Comparison of ENCODE assay signal across 29 cellular contexts in the genomic region with DNA sequence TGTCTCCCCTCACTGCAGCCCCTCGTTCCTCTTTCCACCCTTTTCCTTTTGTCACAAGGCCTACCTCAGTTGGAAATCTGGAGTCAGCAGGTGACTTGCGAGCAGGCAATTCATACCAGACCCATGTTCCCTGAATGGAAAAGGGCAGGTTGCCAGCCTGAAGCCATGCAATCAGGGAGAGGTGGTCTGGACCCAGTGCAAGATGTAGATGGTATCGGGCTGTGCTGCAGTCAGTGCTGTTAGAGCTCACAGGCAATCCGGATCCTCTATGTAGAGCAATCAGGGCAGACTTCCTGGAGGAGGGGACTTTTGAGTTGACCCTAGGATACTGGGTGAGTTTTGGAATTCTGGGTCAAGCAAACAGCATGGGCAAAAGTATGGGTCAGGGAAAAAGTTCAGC. TPM values are rescaled to one million over a fixed set of nuclear protein-coding genes. Genes with fewer than 3 reads are reported as not detected.
DNase-seq lines count a peak whose midpoint lies in the region; ATAC-seq, FAIRE-seq and TF ChIP-seq lines count a peak whose summit lies in the region.
"Had no signal": no experiment of that assay in that cellular context is flagged by ENCODE, and none has a peak within 500 bp of the region (broad histone marks: within the 10 kb centered on the region; RNA-seq: fewer than 3 reads in every experiment).

No MANE protein-coding gene starts in this region.

- POLR2A ChIA-PET in MCF 10A (lab: Yijun Ruan, JAX): no interaction called here

- H3K27ac ChIP-seq in breast epithelium: peak overlapping the region; percentile 8 to 12
- H3K27ac ChIP-seq in astrocyte (ENCODE audit: low read depth, low read length): peak overlapping the region; percentile 17
- H3K27ac ChIP-seq in kidney (ENCODE audit: low read depth in 2 of 2, low read length in 2 of 2): no peak overlapping the region
- H3K27ac ChIP-seq in thoracic aorta: peak overlapping the region; percentile 93 to 95
- H3K27ac ChIP-seq: epithelial cell of prostate, upper lobe of right lung had no signal

- BruUV-seq in MCF 10A (replicated peaks; lab: Mats Ljungman, UMichigan): no TSS peak

- H3K27me3 Mint-ChIP-seq in MCF 10A (ENCODE audit: insufficient read depth, unreplicated experiment): no peaks in the 10 kb centered on the region
- H3K27me3 Mint-ChIP-seq in astrocyte (ENCODE audit: low read depth, unreplicated experiment): no peaks in the 10 kb centered on the region
- H3K27me3 Mint-ChIP-seq in activated T-cell treated with anti-CD3 and anti-CD28 coated beads, Interleukin-2, amount 50 U/mL, for 24 hours: no peaks in the 10 kb centered on the region

- ATAC-seq in thoracic aorta (ENCODE audit: insufficient number of reproducible peaks, low FRiP score, low read depth): no peak
- no peak for ATAC-seq in GM19023 (IDR thresholded peaks at IDR 0.05; ENCODE audit: unreplicated experiment)
- ATAC-seq: CD8-positive, alpha-beta T cell; naive thymus-derived CD8-positive, alpha-beta T cell; stimulated activated memory B cell treated with anti-CD40 and anti-IgM and Interleukin-4, amounts not matched to agents 10 μg/mL and 1 μg/mL and 100 μg/mL, for 72 hours; upper lobe of right lung had no signal

- intact Hi-C loops in breast epithelium (cut with DNase I; ENCODE audit: low total_unique reads): no loop called here
- intact Hi-C loops in MCF 10A (cut with micrococcal nuclease): no loop called here
- intact Hi-C loops in kidney (cut with DNase I): no loop called here

- H4K20me1 ChIP-seq in astrocyte (ENCODE audit: insufficient read depth, low read length): peaks cover 3% of the 10 kb centered on the region

- H3K4me3 ChIP-seq in breast epithelium: no peak overlapping the region
- H3K4me3 ChIP-seq in astrocyte (ENCODE audit: insufficient read depth, low read depth, low read length): no peak overlapping the region
- H3K4me3 ChIP-seq in kidney (ENCODE audit: low read length in 2 of 2): no peak overlapping the region
- H3K4me3 ChIP-seq in thoracic aorta: no peak overlapping the region
- H3K4me3 ChIP-seq: upper lobe of right lung had no signal

- H3K9me3 Mint-ChIP-seq in MCF 10A (ENCODE audit: unreplicated experiment): no peaks in the 10 kb centered on the region
- peaks cover 2% of the 10 kb centered on the region for H3K9me3 Mint-ChIP-seq in astrocyte (ENCODE audit: unreplicated experiment)
- H3K9me3 Mint-ChIP-seq in activated T-cell treated with anti-CD3 and anti-CD28 coated beads, Interleukin-2, amount 50 U/mL, for 24 hours: no peaks in the 10 kb centered on the region
- H3K9me3 Mint-ChIP-seq: CD8-positive, alpha-beta T cell; HFFc6; IgD-negative memory B cell; naive thymus-derived CD8-positive, alpha-beta T cell; stimulated activated memory B cell treated with anti-CD40 and anti-IgM and Interleukin-4, amounts not matched to agents 10 μg/mL and 1 μg/mL and 100 μg/mL, for 72 hours had no signal

- no peak overlapping the region for H3K9ac ChIP-seq in astrocyte (ENCODE audit: low read length)
- H3K9ac ChIP-seq in kidney (ENCODE audit: low read length in 2 of 2): no peak overlapping the region

- no peak overlapping the region for H3K4me3 Mint-ChIP-seq in MCF 10A (ENCODE audit: unreplicated experiment)
- peak overlapping the region; percentile 54 for H3K4me3 Mint-ChIP-seq in astrocyte (ENCODE audit: unreplicated experiment)
- H3K4me3 Mint-ChIP-seq in activated T-cell treated with anti-CD3 and anti-CD28 coated beads, Interleukin-2, amount 50 U/mL, for 24 hours: no peak overlapping the region
- H3K4me3 Mint-ChIP-seq: CD8-positive, alpha-beta T cell; HFFc6; IgD-negative memory B cell; naive thymus-derived CD8-positive, alpha-beta T cell; stimulated activated memory B cell treated with anti-CD40 and anti-IgM and Interleukin-4, amounts not matched to agents 10 μg/mL and 1 μg/mL and 100 μg/mL, for 72 hours had no signal

- H3K4me1 Mint-ChIP-seq in MCF 10A (ENCODE audit: insufficient read depth, unreplicated experiment): peaks cover 10% of the 10 kb centered on the region
- peaks cover 58% of the 10 kb centered on the region for H3K4me1 Mint-ChIP-seq in astrocyte (ENCODE audit: low read depth, unreplicated experiment)
- H3K4me1 Mint-ChIP-seq in activated T-cell treated with anti-CD3 and anti-CD28 coated beads, Interleukin-2, amount 50 U/mL, for 24 hours (ENCODE audit: low read depth): peaks cover 24% of the 10 kb centered on the region

- no peaks in the 10 kb centered on the region for H3K27me3 ChIP-seq in breast epithelium
- H3K27me3 ChIP-seq in astrocyte (ENCODE audit: insufficient read depth, low read length): no peaks in the 10 kb centered on the region
- H3K27me3 ChIP-seq in thoracic aorta (replicated peaks; ENCODE audit: insufficient read depth): no peaks in the 10 kb centered on the region
- H3K27me3 ChIP-seq: upper lobe of right lung had no signal

- no peak for TF ChIP-seq POLR2A in breast epithelium (IDR thresholded peaks at IDR 0.05)

- H3K36me3 ChIP-seq in breast epithelium (no peaks in the 10 kb centered on the region), astrocyte (ENCODE audit: insufficient read depth, low read length) (peaks cover 39% of the 10 kb centered on the region), kidney (ENCODE audit: control insufficient read depth in 1 of 2, insufficient read depth in 2 of 2, low read length in 2 of 2) (peaks cover 6 to 7% of the 10 kb centered on the region in 2 donors), thoracic aorta (peaks cover 40% of the 10 kb centered on the region)
- H3K36me3 ChIP-seq: upper lobe of right lung had no signal

- H3K36me3 Mint-ChIP-seq in MCF 10A (ENCODE audit: insufficient read depth, unreplicated experiment) (no peaks in the 10 kb centered on the region), astrocyte (ENCODE audit: low read depth, unreplicated experiment) (peaks cover 33% of the 10 kb centered on the region)
- no peaks in the 10 kb centered on the region for H3K36me3 Mint-ChIP-seq in activated T-cell treated with anti-CD3 and anti-CD28 coated beads, Interleukin-2, amount 50 U/mL, for 24 hours (ENCODE audit: low read depth)
- H3K36me3 Mint-ChIP-seq: CD8-positive, alpha-beta T cell; IgD-negative memory B cell; naive thymus-derived CD8-positive, alpha-beta T cell; stimulated activated memory B cell treated with anti-CD40 and anti-IgM and Interleukin-4, amounts not matched to agents 10 μg/mL and 1 μg/mL and 100 μg/mL, for 72 hours had no signal

- H3K9me3 ChIP-seq in breast epithelium: no peaks in the 10 kb centered on the region
- H3K9me3 ChIP-seq in astrocyte (ENCODE audit: insufficient read depth, low read depth, low read length): no peaks in the 10 kb centered on the region
- no peaks in the 10 kb centered on the region for H3K9me3 ChIP-seq in kidney (ENCODE audit: control insufficient read depth in 1 of 2, low read length in 2 of 2)
- no peaks in the 10 kb centered on the region for H3K9me3 ChIP-seq in thoracic aorta
- H3K9me3 ChIP-seq: upper lobe of right lung had no signal

- no peak overlapping the region for H3K4me2 ChIP-seq in astrocyte (ENCODE audit: low read length)

- H3K27ac Mint-ChIP-seq in MCF 10A (ENCODE audit: low read depth, unreplicated experiment): no peak overlapping the region
- peak overlapping the region; percentile 94 for H3K27ac Mint-ChIP-seq in astrocyte (ENCODE audit: unreplicated experiment)
- no peak overlapping the region for H3K27ac Mint-ChIP-seq in activated T-cell treated with anti-CD3 and anti-CD28 coated beads, Interleukin-2, amount 50 U/mL, for 24 hours
- H3K27ac Mint-ChIP-seq: CD8-positive, alpha-beta T cell; IgD-negative memory B cell; stimulated activated memory B cell treated with anti-CD40 and anti-IgM and Interleukin-4, amounts not matched to agents 10 μg/mL and 1 μg/mL and 100 μg/mL, for 72 hours had no signal

- DNase-seq in breast epithelium (ENCODE audit: low spot score in 2 of 2): no peak
- DNase-seq in MCF 10A (ENCODE audit: unreplicated experiment): no peak
- DNase-seq in astrocyte (ENCODE audit: low read depth): no peak
- DNase-seq in kidney: peak; percentile 7
- DNase-seq in thoracic aorta (ENCODE audit: low spot score): no peak
- no peak for DNase-seq in activated T-cell treated with anti-CD3 and anti-CD28 coated beads, Interleukin-2, amount 50 U/mL, for 24 hours
- no peak for DNase-seq in iPS-NIHi11 (ENCODE audit: low spot score)
- DNase-seq: activated CD4-positive, alpha-beta T cell treated with anti-CD3 and anti-CD28 coated beads for 48 hours; activated gamma-delta T cell treated with Interleukin-2 at 50 U/mL for 16 hours; activated T-cell treated with anti-CD3 and anti-CD28 coated beads, Interleukin-2, amount 50 U/mL, for 48 hours; CD8-positive, alpha-beta T cell; effector CD4-positive, alpha-beta T cell; GOT3; HFFc6; naive thymus-derived CD8-positive, alpha-beta T cell; NCI-H1092; NCI-H1694 treated with DMSO at 0.1 percent for 48 hours; occipital lobe; SIG-M5; stimulated activated CD4-positive, alpha-beta T cell treated with anti-CD3 and anti-CD28 coated beads, Interleukin-15, amount 100 ng/mL, for 24 hours; SW 1271; upper lobe of right lung had no signal

- no peaks in the 10 kb centered on the region for H3K4me1 ChIP-seq in breast epithelium
- H3K4me1 ChIP-seq in astrocyte (ENCODE audit: insufficient read depth, low read length): peaks cover 31% of the 10 kb centered on the region
- peaks cover 0 to 2% of the 10 kb centered on the region in 2 donors for H3K4me1 ChIP-seq in kidney (ENCODE audit: control insufficient read depth in 1 of 2, insufficient read depth in 1 of 2, low read depth in 1 of 2, low read length in 2 of 2)
- peaks cover 37 to 58% of the 10 kb centered on the region in 2 donors for H3K4me1 ChIP-seq in thoracic aorta (ENCODE audit: control insufficient read depth in 1 of 2, low read depth in 2 of 2)

- CTCF ChIA-PET in MCF 10A (lab: Yijun Ruan, JAX): no interaction called here

- peaks cover 47% of the 10 kb centered on the region for H3K79me2 ChIP-seq in astrocyte (ENCODE audit: insufficient read depth, low read length)

- TF ChIP-seq CTCF in breast epithelium (IDR thresholded peaks at IDR 0.05) (no peak), MCF 10A (IDR thresholded peaks at IDR 0.05; ENCODE audit: unreplicated experiment) (no peak), astrocyte (IDR thresholded peaks at IDR 0.05; ENCODE audit: insufficient read depth, low read depth, low read length) (no peak), kidney (IDR thresholded peaks at IDR 0.05; ENCODE audit: borderline replicate concordance, extremely low read depth, insufficient read depth) (no peak), thoracic aorta (IDR thresholded peaks at IDR 0.05) (no peak)

- FAIRE-seq in astrocyte (lab: Jason Lieb, UNC) (no peak), kidney (lab: Jason Lieb, UNC) (no peak)
- FAIRE-seq: colon, islet of Langerhans, RCC 7860 had no signal

- no peak overlapping the region for H2AFZ ChIP-seq in astrocyte (ENCODE audit: low read depth, low read length)

RNA-seq across cellular contexts. Expression of a gene that starts 18.8 kb away (rescaled TPM):
- total RNA-seq in breast epithelium (10 to 100 TPM in 2 of 3 donors, 1 to 10 TPM in 1; 5.6 to 11.3 (median 10.8) TPM), MCF 10A (2022) (4.7 and 4.9 TPM in 2 replicates), astrocyte (280 and 384 TPM in 2 replicates), kidney (33.2 TPM), thoracic aorta (100 to 1,000 TPM; 164 to 321 TPM)
- polyA plus RNA-seq in kidney (ENCODE audit: insufficient read depth, low read depth, low replicate concordance): 35.1 TPM

RNA-seq across cellular contexts. Expression of a gene that starts 47.0 kb away (rescaled TPM):
- total RNA-seq in breast epithelium (10 to 100 TPM in 1 of 3 donors, 1 to 10 TPM in 2; 8.5 to 10.7 (median 9.7) TPM), MCF 10A (2022) (12.0 and 17.6 TPM in 2 replicates), astrocyte (12.4 and 16.6 TPM in 2 replicates), kidney (22.2 TPM), thoracic aorta (10 to 100 TPM; 23.6 to 37.9 TPM)
- 15.0 TPM for polyA plus RNA-seq in kidney (ENCODE audit: insufficient read depth, low read depth, low replicate concordance)

RNA-seq across cellular contexts. Expression of a gene that starts 49.4 kb away (rescaled TPM):
- total RNA-seq in breast epithelium (100 to 1,000 TPM in 1 of 3 donors, 10 to 100 TPM in 2; 37.8 to 103 (median 49.8) TPM), MCF 10A (2022) (33.4 and 33.9 TPM in 2 replicates), astrocyte (116 and 119 TPM in 2 replicates), kidney (82.9 TPM), thoracic aorta (100 to 1,000 TPM in 1 of 2 donors, 10 to 100 TPM in 1; 77.2 to 138 TPM)
- 19.6 TPM for polyA plus RNA-seq in kidney (ENCODE audit: insufficient read depth, low read depth, low replicate concordance)

Comparison
In these comparisons a context has a peak if more than half of its experiments do, and no peak if none do; other contexts are left out.
1. H3K27ac ChIP-seq: peak in breast epithelium (2 of 2), astrocyte (single experiment) and thoracic aorta (2 of 2); none in kidney (0 of 2).